Comparison of ENCODE assay signal across 2 cellular contexts in the genomic region with DNA sequence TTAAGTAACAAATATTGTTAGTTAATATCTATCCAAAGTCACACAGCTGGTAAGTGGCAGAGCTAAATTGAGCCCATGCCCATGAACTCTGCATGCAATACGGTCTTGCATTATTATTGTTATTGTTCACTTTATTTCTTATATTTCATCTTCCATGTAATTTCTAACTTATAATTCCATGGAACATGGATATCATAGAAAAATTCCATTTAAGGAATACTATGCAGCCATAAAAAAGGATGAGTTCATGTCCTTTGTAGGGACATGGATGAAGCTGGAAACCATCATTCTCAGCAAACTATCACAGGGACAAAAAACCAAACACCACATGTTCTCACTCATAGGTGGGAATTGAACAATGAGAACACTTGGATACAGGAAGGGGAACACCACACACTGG.
DNase-seq lines count a peak whose midpoint lies in the region; ATAC-seq, FAIRE-seq and TF ChIP-seq lines count a peak whose summit lies in the region.
"Not testable (repeated sequence)": the region's sequence is repeated elsewhere in the genome, so short reads cannot be mapped to it uniquely, and the experiment has no call there.

No MANE protein-coding gene starts in this region.

- POLR2A ChIA-PET in HEK293 (lab: Yijun Ruan, JAX) = not testable (repeated sequence)
- POLR2A ChIA-PET in K562 (lab: Yijun Ruan, JAX) = interaction anchor here (1.2 to 2.6 kb wide), 2 partner anchors 11 to 13 kb away, joined by 3 to 5 read pairs; no protein-coding TSS in a partner anchor

- not testable (repeated sequence) for DNase-seq in K562 (ENCODE audit: extremely low read depth in 1 of 4, low spot score in 3 of 4)

- in situ Hi-C loops in K562 (cut with MboI) = not testable (repeated sequence)

- not testable (repeated sequence) for H3K4me2 ChIP-seq in K562 (ENCODE audit: insufficient read depth, low read length)

- not testable (repeated sequence) for BruUV-seq in K562 (replicated peaks; lab: Mats Ljungman, UMichigan)

- not testable (repeated sequence) for H3K9me3 ChIP-seq in HEK293 (ENCODE audit: control insufficient read depth, insufficient read depth, low read depth, low read length); K562 (replicated peaks; ENCODE audit: control insufficient read depth, insufficient read depth, low read depth, low read length)

- H2AFZ ChIP-seq in K562 (ENCODE audit: low read depth, low read length) = not testable (repeated sequence)

- not testable (repeated sequence) for TF ChIP-seq POLR2A in K562 (conservative IDR thresholded peaks at IDR 0.05)

- H3K4me3 ChIP-seq in HEK293 (ENCODE audit: low read depth, low read length); K562: not testable (repeated sequence)

- H3K9ac ChIP-seq in K562 (ENCODE audit: insufficient read depth in 1 of 2, low read depth in 2 of 2, low read length in 2 of 2) = not testable (repeated sequence)

- not testable (repeated sequence) for ATAC-seq in K562

- not testable (repeated sequence) for FAIRE-seq in K562 (lab: Jason Lieb, UNC)

- H4K20me1 ChIP-seq in K562 (replicated peaks; ENCODE audit: control insufficient read depth, insufficient read depth, low read length) = not testable (repeated sequence)

- not testable (repeated sequence) for TF ChIP-seq RAD21 in K562 (CRISPR knock-in tag; conservative IDR thresholded peaks at IDR 0.05 in 1 of 2, IDR thresholded peaks at IDR 0.05 in 1 of 2)

- not testable (repeated sequence) for H3K9me1 ChIP-seq in K562 (ENCODE audit: control insufficient read depth, insufficient read depth, low read length)

- WGBS in K562 (ENCODE audit: insufficient coverage, low coverage, missing lambda C conversion rate) = 0% methylated on average over 1 of the region's 1 CpG

- not testable (repeated sequence) for H3K27ac ChIP-seq in HEK293 (ENCODE audit: extremely low read depth, low read depth, low read length); K562 (ENCODE audit: extremely low read depth, low read depth, low read length)

- H3K79me2 ChIP-seq in K562 (ENCODE audit: control insufficient read depth, insufficient read depth, low read length) = not testable (repeated sequence)

- not testable (repeated sequence) for TF ChIP-seq CTCF in HEK293 (tag by site-specific recombination; IDR thresholded peaks at IDR 0.05); K562 (IDR thresholded peaks at IDR 0.05 in 2 of 3, conservative IDR thresholded peaks at IDR 0.05 in 1 of 3; ENCODE audit: insufficient read depth in 2 of 3, low read depth in 1 of 3, low read length in 3 of 3)

- intact Hi-C loops in K562 (cut with micrococcal nuclease) = not testable (repeated sequence)

- H3K4me1 ChIP-seq in HEK293 (ENCODE audit: control insufficient read depth, insufficient read depth, low read length); K562 (replicated peaks in 1 of 2; ENCODE audit: control insufficient read depth in 2 of 2, insufficient read depth in 2 of 2, low read length in 2 of 2): not testable (repeated sequence)

- H3K36me3 ChIP-seq in HEK293 (ENCODE audit: control insufficient read depth in 2 of 2, insufficient read depth in 1 of 2, low read length in 2 of 2); K562 (ENCODE audit: control insufficient read depth, insufficient read depth, low read length): not testable (repeated sequence)

- H3K27me3 ChIP-seq in K562 (ENCODE audit: control insufficient read depth in 2 of 2, insufficient read depth in 2 of 2, low read length in 2 of 2) = not testable (repeated sequence)

- CTCF ChIA-PET in HEK293 (lab: Yijun Ruan, JAX) = interaction anchor here (2.3 kb wide), 1 partner anchor 9 kb away, joined by 7 read pairs; no protein-coding TSS in a partner anchor
- CTCF ChIA-PET in K562 (lab: Yijun Ruan, JAX; ENCODE audit: low intra/inter-chr PET ratio) = not testable (repeated sequence)

- not testable (repeated sequence) for TF ChIP-seq EP300 in K562 (IDR thresholded peaks at IDR 0.05; ENCODE audit: low read length)

TF ChIP-seq in HEK293, 187 proteins besides CTCF, POLR2A, EP300 and RAD21:
- peak; percentile 88 for TF ChIP-seq ZNF146 (tag by site-specific recombination; IDR thresholded peaks at IDR 0.05)
TF ChIP-seq in HEK293: peak in this region for 1; not testable (repeated sequence) for 186.

TF ChIP-seq in K562, 482 proteins besides CTCF, POLR2A, EP300 and RAD21:
- peak; percentile 64 for TF ChIP-seq RBM25 (IDR thresholded peaks at IDR 0.05; ENCODE audit: low read depth, low read length, severe bottlenecking)
- peak; percentile 37 for TF ChIP-seq ZNF146 (CRISPR knock-in tag; IDR thresholded peaks at IDR 0.05; ENCODE audit: unreplicated experiment)
